Comparison of ENCODE assay signal across 8 cellular contexts in genomic region chr13:40102854-40103253, GRCh38.
DNase-seq lines count a peak whose midpoint lies in the region; ATAC-seq and TF ChIP-seq lines count a peak whose summit lies in the region.

No MANE protein-coding gene starts in this region.

- peaks cover 20% of the 10 kb centered on the region for H3K9me3 Mint-ChIP-seq in activated T-helper 2 cell treated with anti-CD3 and anti-CD28 coated beads, Interferon-gamma antibody, Interleukin-2, Interleukin-4, amounts not matched to agents 10 μg/mL and 5 μg/mL and 100 μg/mL, durations not matched to agents 14 hours and 24 hours and 36 hours

- H2BK15ac ChIP-seq in mesendoderm (replicated peaks; ENCODE audit: low read depth), result no peak overlapping the region

- no peak overlapping the region for H4K8ac ChIP-seq in mesendoderm (ENCODE audit: low read depth, low read length)

- no peak overlapping the region for H3K56ac ChIP-seq in mesendoderm (ENCODE audit: low read length)

- H3K4me3 Mint-ChIP-seq in activated T-helper 2 cell treated with anti-CD3 and anti-CD28 coated beads, Interferon-gamma antibody, Interleukin-2, Interleukin-4, amounts not matched to agents 10 μg/mL and 5 μg/mL and 100 μg/mL, durations not matched to agents 14 hours and 24 hours and 36 hours (ENCODE audit: low read depth), result peak overlapping the region; percentile 60

- H3K4me2 ChIP-seq in PC-3 (ENCODE audit: low read length), result peak overlapping the region; percentile 7; the same call in 1 of the 2 replicates
- H3K4me2 ChIP-seq in mesendoderm (ENCODE audit: low read length), result no peak overlapping the region

- no peaks in the 10 kb centered on the region for H3K9me2 ChIP-seq in PC-3 (replicated peaks; ENCODE audit: low read length)

- H3K79me1 ChIP-seq in mesendoderm (ENCODE audit: low read length), result no peaks in the 10 kb centered on the region

- H3K79me2 ChIP-seq in PC-3 (ENCODE audit: low read length) (no peaks in the 10 kb centered on the region), mesendoderm (ENCODE audit: control insufficient read depth, insufficient read depth, low read length) (no peaks in the 10 kb centered on the region)

- no peak overlapping the region for H3K4ac ChIP-seq in mesendoderm (ENCODE audit: low read depth, low read length)

- peak overlapping the region; percentile 64 for H3K9ac ChIP-seq in PC-3 (ENCODE audit: low read length)
- H3K9ac ChIP-seq in mesendoderm (ENCODE audit: low read length), result no peak overlapping the region

- WGBS in mesendoderm (ENCODE audit: extremely low coverage, insufficient coverage, low lambda C conversion rate), result no CpG with 5 or more reads among the region's 9 CpGs

- peak overlapping the region; percentile 90 for H3K27ac ChIP-seq in PC-3 (ENCODE audit: low read length)
- no peak overlapping the region for H3K27ac ChIP-seq in mesendoderm (ENCODE audit: low read depth, low read length)

- no TSS peak for BruUV-seq in PC-3 (replicated peaks; lab: Mats Ljungman, UMichigan)

- TF ChIP-seq CTCF in PC-3 (conservative IDR thresholded peaks at IDR 0.05; ENCODE audit: low read depth, low read length), result no peak

- H2AK5ac ChIP-seq in mesendoderm (ENCODE audit: low read length), result no peak overlapping the region

- no peak overlapping the region for H4K5ac ChIP-seq in mesendoderm (ENCODE audit: low read length)

- H2AFZ ChIP-seq in PC-3 (ENCODE audit: low read length), result peak overlapping the region; percentile 35; the same call in 1 of the 2 replicates

- no peak overlapping the region for H2BK5ac ChIP-seq in mesendoderm (ENCODE audit: low read length)

- H2BK120ac ChIP-seq in mesendoderm (ENCODE audit: low read depth, low read length), result no peak overlapping the region

- DNase-seq in PC-3, result peak; percentile 82
- no peak for DNase-seq in activated T-helper 2 cell treated with anti-CD3 and anti-CD28 coated beads, Interferon-gamma antibody, Interleukin-2, Interleukin-4, amounts not matched to agents 10 μg/mL and 5 μg/mL and 100 μg/mL, durations not matched to agents 14 hours and 24 hours and 36 hours (ENCODE audit: low spot score)
- DNase-seq in kidney tubule cell (ENCODE audit: low spot score), result peak; percentile 95
- DNase-seq in stimulated activated CD8-positive, alpha-beta memory T cell treated with anti-CD3 and anti-CD28 coated beads, Interleukin-7, amount 100 ng/mL, for 48 hours (ENCODE audit: extremely low read depth in 1 of 2, low read depth in 1 of 2), result peak; percentile 78 to 98
- DNase-seq in mesendoderm, result no peak
- DNase-seq in NOMO-1 treated with DMSO at 0.1 percent for 48 hours (lab: John Stamatoyannopoulos, UW; ENCODE audit: unreplicated experiment), result no peak
- DNase-seq in NCI-H187 treated with DMSO at 0.1 percent for 48 hours (lab: John Stamatoyannopoulos, UW), result no peak

- no peaks in the 10 kb centered on the region for H4K20me1 ChIP-seq in PC-3 (ENCODE audit: low read length)

- no peaks in the 10 kb centered on the region for H3K9me3 ChIP-seq in PC-3 (ENCODE audit: low read length)

- no peaks in the 10 kb centered on the region for H3K27me3 Mint-ChIP-seq in activated T-helper 2 cell treated with anti-CD3 and anti-CD28 coated beads, Interferon-gamma antibody, Interleukin-2, Interleukin-4, amounts not matched to agents 10 μg/mL and 5 μg/mL and 100 μg/mL, durations not matched to agents 14 hours and 24 hours and 36 hours (ENCODE audit: low read depth)

- H3K18ac ChIP-seq in mesendoderm (ENCODE audit: low read length), result no peak overlapping the region

- CTCF ChIA-PET in PC-3 (lab: Charles Lee), result no interaction called here

- H3K23ac ChIP-seq in mesendoderm (ENCODE audit: low read length), result no peak overlapping the region

- peaks cover 13% of the 10 kb centered on the region for H3K36me3 Mint-ChIP-seq in activated T-helper 2 cell treated with anti-CD3 and anti-CD28 coated beads, Interferon-gamma antibody, Interleukin-2, Interleukin-4, amounts not matched to agents 10 μg/mL and 5 μg/mL and 100 μg/mL, durations not matched to agents 14 hours and 24 hours and 36 hours (ENCODE audit: low read depth)

- intact Hi-C loops in PC-3 (cut with micrococcal nuclease), result no loop called here
- intact Hi-C loops in activated T-helper 2 cell treated with anti-CD3 and anti-CD28 coated beads, Interferon-gamma antibody, Interleukin-2, Interleukin-4, amounts not matched to agents 10 μg/mL and 5 μg/mL and 100 μg/mL, durations not matched to agents 14 hours and 24 hours and 36 hours (cut with micrococcal nuclease), result loop anchor here (1.0 to 10.0 kb wide), 17 partner anchors 30 to 682 kb away; partner anchors contain the start of gene SLC25A15

- POLR2A ChIA-PET in PC-3 (lab: Charles Lee; ENCODE audit: unreplicated experiment), result no interaction called here

- no peaks in the 10 kb centered on the region for H3K36me3 ChIP-seq in PC-3 (ENCODE audit: low read depth, low read length)
- H3K36me3 ChIP-seq in mesendoderm (ENCODE audit: control insufficient read depth, insufficient read depth, low read length), result no peaks in the 10 kb centered on the region

- no peak overlapping the region for H3K4me3 ChIP-seq in PC-3 (ENCODE audit: low read length)
- no peak overlapping the region for H3K4me3 ChIP-seq in mesendoderm (ENCODE audit: low read length)

- H3K27me3 ChIP-seq in PC-3 (ENCODE audit: low read length) (no peaks in the 10 kb centered on the region), mesendoderm (ENCODE audit: insufficient read depth, low read length, poor library complexity) (no peaks in the 10 kb centered on the region)

- peaks cover 47% of the 10 kb centered on the region for H3K4me1 Mint-ChIP-seq in activated T-helper 2 cell treated with anti-CD3 and anti-CD28 coated beads, Interferon-gamma antibody, Interleukin-2, Interleukin-4, amounts not matched to agents 10 μg/mL and 5 μg/mL and 100 μg/mL, durations not matched to agents 14 hours and 24 hours and 36 hours (ENCODE audit: low read depth)

- ATAC-seq in PC-3 (peak; percentile 69), GM21723 (IDR thresholded peaks at IDR 0.05; ENCODE audit: unreplicated experiment) (no peak)

- peak overlapping the region; percentile 96 for H3K27ac Mint-ChIP-seq in activated T-helper 2 cell treated with anti-CD3 and anti-CD28 coated beads, Interferon-gamma antibody, Interleukin-2, Interleukin-4, amounts not matched to agents 10 μg/mL and 5 μg/mL and 100 μg/mL, durations not matched to agents 14 hours and 24 hours and 36 hours

- H3K4me1 ChIP-seq in PC-3 (ENCODE audit: insufficient read depth, low read length), result peaks cover 23% of the 10 kb centered on the region
- H3K4me1 ChIP-seq in mesendoderm (ENCODE audit: control insufficient read depth, low read depth, low read length), result no peaks in the 10 kb centered on the region

- no peaks in the 10 kb centered on the region for H3F3A ChIP-seq in PC-3 (ENCODE audit: low read length, unreplicated experiment)

Comparison
In these comparisons a context has a peak if more than half of its experiments do, and no peak if none do; other contexts are left out.
1. DNase-seq: peak in PC-3 (single experiment), kidney tubule cell (single experiment) and stimulated activated CD8-positive, alpha-beta memory T cell treated with anti-CD3 and anti-CD28 coated beads, Interleukin-7, amount 100 ng/mL, for 48 hours (2 of 2); none in activated T-helper 2 cell treated with anti-CD3 and anti-CD28 coated beads, Interferon-gamma antibody, Interleukin-2, Interleukin-4, amounts not matched to agents 10 μg/mL and 5 μg/mL and 100 μg/mL, durations not matched to agents 14 hours and 24 hours and 36 hours (single experiment), mesendoderm (single experiment), NOMO-1 treated with DMSO at 0.1 percent for 48 hours (single experiment) and NCI-H187 treated with DMSO at 0.1 percent for 48 hours (single experiment).